ENCODE assay signal across 8 cellular contexts in the genomic region with DNA sequence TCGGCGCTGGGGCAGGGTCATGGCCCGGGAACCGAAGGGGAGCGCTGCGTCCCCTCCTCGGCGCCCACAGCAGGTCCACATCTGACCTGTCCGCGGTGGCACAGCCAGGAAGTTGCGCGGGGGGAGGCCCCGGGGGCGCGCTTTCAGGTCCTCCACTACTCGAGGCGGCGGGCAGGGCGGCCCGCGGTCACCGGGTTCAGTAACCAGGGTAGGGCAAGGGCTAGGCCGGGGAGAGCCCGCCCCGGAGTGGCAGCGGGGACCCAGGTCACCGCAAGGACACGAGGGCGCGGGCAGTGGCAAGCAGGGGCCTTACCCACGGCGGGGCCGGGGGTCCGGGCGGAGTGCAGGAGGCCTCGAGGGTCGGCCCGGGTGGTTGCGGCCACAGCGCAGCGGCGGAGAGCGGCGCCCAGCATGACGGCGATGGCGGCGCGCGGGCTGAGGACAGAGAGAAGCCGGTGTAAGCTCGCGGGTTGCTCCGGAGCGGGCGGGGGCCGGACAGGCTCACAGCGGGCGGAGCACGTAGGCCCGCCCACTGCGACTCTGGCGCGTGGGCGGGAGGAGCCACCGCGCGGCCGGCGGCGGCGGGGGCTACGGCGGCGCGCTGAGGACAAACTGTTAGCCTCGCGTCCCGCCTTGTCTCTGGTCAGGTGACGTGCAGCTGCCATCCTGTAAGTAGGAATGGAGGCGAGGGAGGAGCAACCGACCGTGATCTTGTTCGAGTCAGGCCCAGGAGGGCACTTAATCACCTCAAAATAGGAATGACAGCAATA.
DNase-seq lines count a peak whose midpoint lies in the region; ATAC-seq and TF ChIP-seq lines count a peak whose summit lies in the region.

A gene (minus strand): TSS at position 472 of the 770 bp plus-strand sequence. CDS start 59 bp downstream, at position 413.

- TF ChIP-seq CTCF in astrocyte of the cerebellum (IDR thresholded peaks at IDR 0.05; ENCODE audit: low read depth, low read length, missing control alignments): no peak

- H3K4me3 ChIP-seq in astrocyte of the cerebellum (ENCODE audit: low read depth, low read length): peak within 1 kb of the TSS; percentile 87

- peak; percentile 84 for DNase-seq in NCI-H2029 (lab: John Stamatoyannopoulos, UW)
- peak; percentile 83 for DNase-seq in T-helper 9 cell
- peak; percentile 87 for DNase-seq in astrocyte of the cerebellum (ENCODE audit: low read depth)
- peak; percentile 89 for DNase-seq in hepatic stellate cell (ENCODE audit: low spot score)
- peak; percentile 95 for DNase-seq in retina
- DNase-seq in 8988T: no peak

- ATAC-seq in GM18517 (IDR thresholded peaks at IDR 0.05; ENCODE audit: unreplicated experiment): peak; percentile 84
- peak; percentile 80 for ATAC-seq in HG03025 (IDR thresholded peaks at IDR 0.05; ENCODE audit: low FRiP score, unreplicated experiment)

- in situ Hi-C loops in astrocyte of the cerebellum (cut with HindIII; ENCODE audit: low sequenced_read_pairs): no loop called here
